Comparison of ENCODE assay signal across 31 cellular contexts in genomic region chr6:91970700-91971099, GRCh38.
"Had no signal": no experiment of that assay in that cellular context is flagged by ENCODE, and none has a peak within 500 bp of the region (broad histone marks: within the 10 kb centered on the region; RNA-seq: fewer than 3 reads in every experiment).

No MANE protein-coding gene starts in this region.

- H3K36me3 ChIP-seq: ascending aorta, breast epithelium, cardiac muscle cell, gastrocnemius medialis, heart left ventricle had no signal

- H3K9me3 ChIP-seq: ascending aorta, gastrocnemius medialis had no signal

- DNase-seq: activated CD4-positive, alpha-beta T cell treated with anti-CD3 and anti-CD28 coated beads for 4 hours; activated CD4-positive, alpha-beta T cell treated with anti-CD3 and anti-CD28 coated beads, Interleukin-2, amount 50 U/mL, for 1 hour; activated CD4-positive, alpha-beta T cell treated with anti-CD3 and anti-CD28 coated beads, Interleukin-2, amount 50 U/mL, for 48 hours; activated CD4-positive, CD25-positive, alpha-beta regulatory T cell; activated CD4-positive, CD25-positive, alpha-beta regulatory T cell treated with anti-CD3 and anti-CD28 coated beads, Interleukin-2, amount 50 U/mL, for 72 hours; activated CD8-positive, alpha-beta memory T cell treated with anti-CD3 and anti-CD28 coated beads for 24 hours; activated CD8-positive, alpha-beta T cell treated with anti-CD3 and anti-CD28 coated beads for 36 hours; activated effector memory CD4-positive, alpha-beta T cell treated with Interleukin-2 at 50 U/mL for 16 hours; activated gamma-delta T cell treated with Interleukin-2 at 50 U/mL for 16 hours; activated naive CD4-positive, alpha-beta T cell treated with anti-CD3 and anti-CD28 coated beads, Interleukin-2, amount 10 ng/mL, durations not matched to agents 7 days and 5 days; activated naive CD8-positive, alpha-beta T cell treated with anti-CD3 and anti-CD28 coated beads, Interleukin-2, amount 10 ng/mL, durations not matched to agents 7 days and 5 days; activated T-cell treated with anti-CD3 and anti-CD28 coated beads, Interleukin-2, amount 50 U/mL, for 4 hours; central memory CD4-positive, alpha-beta T cell; cerebellar nuclear complex; dorsolateral prefrontal cortex; effector memory CD4-positive, alpha-beta T cell; endodermal cell; foreskin fibroblast; gastrocnemius medialis; glutamatergic neuron; heart left ventricle; T-helper 1 cell; T-helper 17 cell; T1000 had no signal

- H3K27ac ChIP-seq: ascending aorta, breast epithelium, cardiac muscle cell, coronary artery, dorsolateral prefrontal cortex, gastrocnemius medialis, heart left ventricle had no signal

- ATAC-seq: activated CD8-positive, alpha-beta T cell treated with anti-CD3 and anti-CD28 coated beads for 36 hours; activated naive CD4-positive, alpha-beta T cell treated with anti-CD3 and anti-CD28 coated beads, Interleukin-2, amount 50 U/mL, for 72 hours; activated T-cell treated with anti-CD3 and anti-CD28 coated beads, Interleukin-2, amount 50 U/mL, for 4 hours; activated T-helper 17 cell treated with anti-CD3 and anti-CD28 coated beads, Interleukin-2, amount 50 U/mL, for 72 hours; esophagus mucosa; gastrocnemius medialis; heart left ventricle; T-helper 17 cell had no signal

- H3K4me1 ChIP-seq: ascending aorta, breast epithelium, gastrocnemius medialis, heart left ventricle had no signal

- H3K4me3 ChIP-seq: ascending aorta, breast epithelium, cardiac muscle cell, coronary artery, dorsolateral prefrontal cortex, gastrocnemius medialis, heart left ventricle had no signal

- H3K27me3 ChIP-seq: ascending aorta, breast epithelium, cardiac muscle cell, dorsolateral prefrontal cortex, gastrocnemius medialis, heart left ventricle had no signal
